ENCODE assay signal across 10 cellular contexts in the genomic region with DNA sequence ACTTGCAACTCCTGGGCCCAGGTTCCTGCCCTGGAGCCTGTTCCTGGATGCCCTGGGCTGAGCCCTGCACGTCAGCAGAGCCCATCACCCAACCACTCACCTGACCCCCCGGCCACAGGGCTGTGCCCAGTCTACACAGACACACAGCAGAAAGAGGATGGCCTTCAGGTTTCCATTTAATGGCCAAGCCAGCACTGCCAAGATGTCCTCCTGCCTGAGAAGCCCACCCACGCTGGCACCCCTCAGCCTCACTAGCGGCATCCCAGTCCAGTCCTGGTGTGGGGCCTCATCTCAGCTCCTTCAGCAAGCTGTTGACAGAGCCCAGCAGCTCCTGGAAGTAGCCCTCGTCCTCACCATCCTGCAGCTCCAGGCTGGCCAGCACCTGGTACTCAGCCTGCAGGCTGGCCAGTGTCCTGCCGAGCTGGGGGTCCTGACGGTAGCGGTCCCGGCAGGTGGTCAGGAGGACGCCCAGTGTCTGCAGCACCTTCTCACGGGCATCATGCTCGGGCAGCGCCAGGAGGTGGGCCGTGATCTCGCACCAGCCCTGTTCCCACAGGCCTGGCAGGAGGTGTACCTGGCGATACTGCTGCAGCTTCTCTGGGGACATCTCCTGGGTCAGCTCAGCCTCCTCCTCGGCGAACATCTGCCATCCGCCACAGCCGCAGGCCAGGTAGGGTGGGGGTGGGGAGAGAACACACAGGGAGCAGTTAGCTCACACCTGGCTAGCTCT.
"Had no signal": no experiment of that assay in that cellular context is flagged by ENCODE, and none has a peak within 500 bp of the region (broad histone marks: within the 10 kb centered on the region; RNA-seq: fewer than 3 reads in every experiment).

No MANE protein-coding gene starts in this region.

- H3K27ac Mint-ChIP-seq: activated naive CD4-positive, alpha-beta T cell treated with anti-CD3 and anti-CD28 coated beads for 36 hours; naive thymus-derived CD4-positive, alpha-beta T cell had no signal

- H3K9me3 Mint-ChIP-seq: activated naive CD4-positive, alpha-beta T cell treated with anti-CD3 and anti-CD28 coated beads for 36 hours; naive thymus-derived CD4-positive, alpha-beta T cell had no signal

- H3K36me3 ChIP-seq: cardiac muscle cell had no signal

- H3K4me3 ChIP-seq: cardiac muscle cell, esophagus muscularis mucosa, mucosa of descending colon had no signal

- DNase-seq: activated CD4-positive, CD25-positive, alpha-beta regulatory T cell treated with anti-CD3 and anti-CD28 coated beads, Interleukin-2, amount 50 U/mL, for 72 hours; activated naive CD4-positive, alpha-beta T cell treated with anti-CD3 and anti-CD28 coated beads for 36 hours; activated T-cell treated with anti-CD3 and anti-CD28 coated beads for 4 hours; mucosa of descending colon; naive thymus-derived CD4-positive, alpha-beta T cell; stimulated activated CD4-positive, alpha-beta T cell treated with anti-CD3 and anti-CD28 coated beads, Interleukin-4, amount 100 ng/mL, for 24 hours; stimulated activated naive CD4-positive, alpha-beta T cell treated with Interleukin-2 at 50 U/mL for 16 hours had no signal

- ATAC-seq: left lobe of liver; mucosa of descending colon; naive thymus-derived CD4-positive, alpha-beta T cell had no signal

- H3K4me3 Mint-ChIP-seq: activated naive CD4-positive, alpha-beta T cell treated with anti-CD3 and anti-CD28 coated beads for 36 hours; naive thymus-derived CD4-positive, alpha-beta T cell had no signal

- H3K27me3 ChIP-seq: cardiac muscle cell, esophagus muscularis mucosa had no signal

- H3K27ac ChIP-seq: cardiac muscle cell, esophagus muscularis mucosa had no signal

- H3K27me3 Mint-ChIP-seq: naive thymus-derived CD4-positive, alpha-beta T cell had no signal

- H3K9me3 ChIP-seq: esophagus muscularis mucosa, mucosa of descending colon had no signal
